8 cellular contexts compared by ENCODE assay signal in the genomic region with DNA sequence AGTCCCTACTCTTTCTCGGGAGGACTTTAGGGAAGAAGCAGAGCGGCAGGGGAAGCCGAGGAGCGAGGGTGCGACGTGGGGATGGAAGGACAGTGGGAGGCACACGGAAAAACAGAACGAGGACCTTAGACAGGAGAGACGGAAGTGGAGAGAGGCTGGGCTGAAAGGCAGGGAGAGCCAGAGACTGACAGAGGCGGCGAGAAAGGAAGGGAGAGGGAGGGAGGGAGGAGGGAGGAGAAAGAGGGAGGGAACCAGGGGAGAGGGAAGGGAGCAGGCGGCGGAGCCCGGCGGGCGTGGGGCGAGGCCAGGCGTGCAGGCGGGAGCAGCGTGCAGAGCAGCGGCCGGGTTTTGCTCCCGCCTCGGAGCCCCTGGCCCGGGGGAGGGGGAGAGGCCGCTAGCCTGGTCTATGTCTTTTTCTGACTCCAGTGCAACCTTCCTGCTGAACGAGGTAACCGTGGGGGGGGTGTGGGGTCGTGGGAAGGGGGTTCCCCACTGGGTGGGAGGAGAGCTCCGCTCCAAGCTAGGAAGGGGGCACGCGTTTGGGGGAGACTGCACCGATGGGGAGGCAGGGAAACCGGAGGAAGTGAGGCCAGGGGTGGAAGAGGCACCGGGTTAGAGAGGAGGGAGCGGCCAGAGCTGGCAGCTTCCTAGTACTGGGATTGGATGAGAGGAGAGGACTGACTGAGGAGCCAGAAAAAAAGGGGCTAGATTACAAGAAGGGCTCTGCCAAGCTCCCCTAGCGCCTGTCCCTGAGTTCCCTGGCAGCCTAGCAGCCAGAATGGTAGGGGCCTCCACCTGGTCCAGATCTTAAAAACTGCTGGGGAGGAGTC. TPM values are rescaled to one million over a fixed set of nuclear protein-coding genes. Genes with fewer than 3 reads are reported as not detected.
DNase-seq lines count a peak whose midpoint lies in the region; ATAC-seq and TF ChIP-seq lines count a peak whose summit lies in the region.

No MANE protein-coding gene starts in this region.

- ATAC-seq in GM21390 (IDR thresholded peaks at IDR 0.05; ENCODE audit: unreplicated experiment) (peak; percentile 28), HG03442 (IDR thresholded peaks at IDR 0.05; ENCODE audit: unreplicated experiment) (no peak)

- no peaks in the 10 kb centered on the region for H3K79me2 ChIP-seq in KMS-11 (ENCODE audit: insufficient read depth, low read depth)

- peak; percentile 74 to 92 for TF ChIP-seq POLR2A in Peyer's patch (IDR thresholded peaks at IDR 0.05)

- H3K27ac ChIP-seq in KMS-11 (peak overlapping the region; percentile 66), Peyer's patch (peak overlapping the region; percentile 77 to 93 (median 87)), ascending aorta (peak overlapping the region; percentile 91 to 92), right atrium auricular region (peak overlapping the region; percentile 75 to 88)

- H3K9me3 ChIP-seq in Peyer's patch = no peaks in the 10 kb centered on the region
- H3K9me3 ChIP-seq in ascending aorta = no peaks in the 10 kb centered on the region
- H3K9me3 ChIP-seq in right atrium auricular region = no peaks in the 10 kb centered on the region

- H3K36me3 ChIP-seq in KMS-11 (ENCODE audit: insufficient read depth) (no peaks in the 10 kb centered on the region), Peyer's patch (no peaks in the 10 kb centered on the region), ascending aorta (no peaks in the 10 kb centered on the region), right atrium auricular region (no peaks in the 10 kb centered on the region)

- no peak for TF ChIP-seq CTCF in KMS-11 (conservative IDR thresholded peaks at IDR 0.05; ENCODE audit: low read depth, low read length)
- TF ChIP-seq CTCF in Peyer's patch (IDR thresholded peaks at IDR 0.05) = no peak
- no peak for TF ChIP-seq CTCF in ascending aorta (IDR thresholded peaks at IDR 0.05)
- TF ChIP-seq CTCF in right atrium auricular region (IDR thresholded peaks at IDR 0.05) = no peak

- H3K4me2 ChIP-seq in KMS-11 = peak overlapping the region; percentile 99

- H3K4me1 ChIP-seq in KMS-11 (ENCODE audit: low read depth, poor library complexity, severe bottlenecking) (peaks cover 24% of the 10 kb centered on the region), Peyer's patch (peaks cover 0 to 41% (median 7%) of the 10 kb centered on the region in 4 donors), ascending aorta (peaks cover 11 to 36% of the 10 kb centered on the region in 2 donors), right atrium auricular region (peaks cover 0 to 44% of the 10 kb centered on the region in 2 donors)

- H3K4me3 ChIP-seq in KMS-11 (IDR thresholded peaks at IDR 0.05; ENCODE audit: insufficient read depth, low read depth, low read length) = no peak overlapping the region
- peak overlapping the region; percentile 69 to 86 (median 80) for H3K4me3 ChIP-seq in Peyer's patch
- peak overlapping the region; percentile 81 to 92 for H3K4me3 ChIP-seq in ascending aorta
- H3K4me3 ChIP-seq in right atrium auricular region = peak overlapping the region; percentile 64 to 79

- H3K9ac ChIP-seq in KMS-11 = peak overlapping the region; percentile 73

- no peaks in the 10 kb centered on the region for H3K27me3 ChIP-seq in KMS-11 (ENCODE audit: insufficient read depth, low read depth)
- no peaks in the 10 kb centered on the region for H3K27me3 ChIP-seq in Peyer's patch
- H3K27me3 ChIP-seq in ascending aorta = no peaks in the 10 kb centered on the region
- H3K27me3 ChIP-seq in right atrium auricular region = no peaks in the 10 kb centered on the region

- DNase-seq in DMS 273 (lab: John Stamatoyannopoulos, UW; ENCODE audit: unreplicated experiment) (peak; percentile 81), Peyer's patch (peak; percentile 41 to 88 (median 87)), ascending aorta (ENCODE audit: low spot score in 2 of 2) (peak; percentile 33 to 87), right atrium auricular region (ENCODE audit: low spot score) (peak; percentile 79), posterior cingulate gyrus (peak; percentile 33 to 95 (median 66))

- H2AFZ ChIP-seq in KMS-11 (ENCODE audit: low read depth) = peak overlapping the region; percentile 100

- intact Hi-C loops in ascending aorta (cut with DNase I) (loop anchor here (2.0 kb wide), 1 partner anchor 37 kb away; a partner anchor contains a TSS), posterior cingulate gyrus (cut with DNase I) (no loop called here)

- no peaks in the 10 kb centered on the region for H4K20me1 ChIP-seq in KMS-11 (ENCODE audit: insufficient read depth)

RNA-seq across cellular contexts. Expression of a gene that starts 2.8 kb away (rescaled TPM):
- total RNA-seq in Peyer's patch (10 to 100 TPM; 10.2 to 47.0 (median 35.6) TPM), ascending aorta (54.5 TPM), right atrium auricular region (1 to 10 TPM; 6.1 to 7.0 TPM)

RNA-seq across cellular contexts. Expression of a gene that starts 26.6 kb away (rescaled TPM):
- 100 to 1,000 TPM in 3 of 4 donors, 10 to 100 TPM in 1; 71.3 to 175 (median 129) TPM for total RNA-seq in Peyer's patch
- total RNA-seq in ascending aorta = 65.0 TPM
- total RNA-seq in right atrium auricular region = 10 to 100 TPM; 76.4 to 81.6 TPM

RNA-seq across cellular contexts. Expression of a gene that starts 36.5 kb away (rescaled TPM):
- total RNA-seq in Peyer's patch (100 to 1,000 TPM in 2 of 4 donors, 10 to 100 TPM in 2; 68.0 to 143 (median 104) TPM), ascending aorta (39.4 TPM), right atrium auricular region (10 to 100 TPM; 28.3 to 34.2 TPM)

RNA-seq across cellular contexts. Expression of a gene that starts 50.2 kb away (rescaled TPM):
- total RNA-seq in Peyer's patch = 1 to 10 TPM in 2 of 4 donors, under 1 TPM in 1, not detected in 1; 0.80 to 2.2 (median 1.6) TPM
- total RNA-seq in ascending aorta = 0.85 TPM
- under 1 TPM in 1 of 2 donors, not detected in 1; 0.70 TPM for total RNA-seq in right atrium auricular region
